ENCODE assay signal across 1 cellular context in genomic region chr7:111521660-111522059, GRCh38.
TF ChIP-seq lines count a peak whose summit lies in the region.

No MANE protein-coding gene starts in this region.

TF ChIP-seq in HEK293, 187 proteins besides CTCF, POLR2A, EP300 and RAD21 (continued from another document):
- TF ChIP-seq HIC1 (tag by site-specific recombination; IDR thresholded peaks at IDR 0.05) (no peak), KLF9 (tag by site-specific recombination; IDR thresholded peaks at IDR 0.05; ENCODE audit: low read depth) (no peak)
